ENCODE assay signal across 9 cellular contexts in genomic region chr4:132313852-132314251, GRCh38.
"Had no signal": no experiment of that assay in that cellular context is flagged by ENCODE, and none has a peak within 500 bp of the region (broad histone marks: within the 10 kb centered on the region; RNA-seq: fewer than 3 reads in every experiment).

No MANE protein-coding gene starts in this region.

- FAIRE-seq: HepG2 had no signal

- H3K27me3 Mint-ChIP-seq: IgD-negative memory B cell had no signal

- DNase-seq: H7, HFFc6, KBM-7 had no signal

- H3K4me2 ChIP-seq: GM23338 had no signal

- H3K4me3 Mint-ChIP-seq: GM23338, HFFc6, IgD-negative memory B cell had no signal

- H3K27ac ChIP-seq: HL-60 had no signal

- H2AFZ ChIP-seq: GM23338 had no signal

- H3K9me3 ChIP-seq: HAP-1 had no signal

- ATAC-seq: GM23338, HCT116, HepG2 had no signal

- H3K27ac Mint-ChIP-seq: GM23338, HFFc6, IgD-negative memory B cell had no signal

- H3K9me3 Mint-ChIP-seq: GM23338 had no signal

- H3K4me1 Mint-ChIP-seq: GM23338, IgD-negative memory B cell had no signal

- H3K36me3 ChIP-seq: HAP-1 had no signal

- H3K4me3 ChIP-seq: GM23338, HAP-1 had no signal

- H3K36me3 Mint-ChIP-seq: IgD-negative memory B cell had no signal
